ENCODE assay signal across 12 cellular contexts in the genomic region with DNA sequence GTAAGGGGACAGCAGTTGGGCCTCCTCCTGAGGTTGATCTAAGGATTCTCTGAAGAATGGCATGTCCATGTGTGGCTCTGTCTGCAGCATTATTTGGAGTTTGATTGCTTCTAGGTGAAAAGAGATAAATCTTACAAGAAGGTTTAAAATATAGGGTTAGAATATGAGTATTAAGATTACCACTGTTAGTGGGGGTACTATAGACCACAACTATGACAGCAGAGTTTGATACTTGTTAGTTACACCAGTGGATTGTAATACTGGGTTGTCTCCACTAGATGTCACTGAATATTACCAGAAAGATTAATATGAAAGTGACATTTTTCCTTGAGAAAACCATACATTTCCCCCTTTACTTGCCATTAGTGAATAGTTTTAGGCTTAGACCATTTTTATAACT. TPM values are rescaled to one million over a fixed set of nuclear protein-coding genes. Genes with fewer than 3 reads are reported as not detected.
DNase-seq lines count a peak whose midpoint lies in the region; ATAC-seq and TF ChIP-seq lines count a peak whose summit lies in the region.
"Had no signal": no experiment of that assay in that cellular context is flagged by ENCODE, and none has a peak within 500 bp of the region (broad histone marks: within the 10 kb centered on the region; RNA-seq: fewer than 3 reads in every experiment).

No MANE protein-coding gene starts in this region.

- ATAC-seq in HG02610 (IDR thresholded peaks at IDR 0.05; ENCODE audit: unreplicated experiment) (no peak), GM21619 (IDR thresholded peaks at IDR 0.05; ENCODE audit: unreplicated experiment) (no peak)

- POLR2A ChIA-PET in MCF 10A (lab: Yijun Ruan, JAX), result no interaction called here

- intact Hi-C loops in MCF 10A (cut with micrococcal nuclease), result no loop called here
- intact Hi-C loops in breast epithelium (cut with DNase I; ENCODE audit: low total_unique reads), result loop anchor here (2.0 kb wide), 1 partner anchor 46 kb away; no protein-coding TSS in a partner anchor

- H3K4me3 Mint-ChIP-seq in MCF 10A (ENCODE audit: unreplicated experiment), result no peak overlapping the region
- H3K4me3 Mint-ChIP-seq: immature natural killer cell had no signal

- H3K9me3 Mint-ChIP-seq in MCF 10A (ENCODE audit: unreplicated experiment), result peaks cover 17% of the 10 kb centered on the region

- no peak for TF ChIP-seq POLR2A in breast epithelium (IDR thresholded peaks at IDR 0.05)

- no peak overlapping the region for H4K91ac ChIP-seq in mesenchymal stem cell (ENCODE audit: low read length)

- H3K9me3 ChIP-seq in breast epithelium (peaks cover 20 to 26% of the 10 kb centered on the region in 2 donors), mesenchymal stem cell (ENCODE audit: control insufficient read depth, low read length) (peaks cover 35% of the 10 kb centered on the region)

- H2AK5ac ChIP-seq in mesenchymal stem cell (ENCODE audit: low read length, severe bottlenecking), result no peak overlapping the region

- no peak overlapping the region for H3K9ac ChIP-seq in mesenchymal stem cell (ENCODE audit: low read length)

- no peak overlapping the region for H2BK15ac ChIP-seq in mesenchymal stem cell (ENCODE audit: low read depth, poor library complexity, severe bottlenecking)

- no peak overlapping the region for H4K8ac ChIP-seq in mesenchymal stem cell (ENCODE audit: low read length)

- CTCF ChIA-PET in MCF 10A (lab: Yijun Ruan, JAX), result no interaction called here

- no peak overlapping the region for H3K23ac ChIP-seq in mesenchymal stem cell (ENCODE audit: low read length in 2 of 2)

- no peak overlapping the region for H2AFZ ChIP-seq in mesenchymal stem cell (ENCODE audit: low read depth, low read length)

- H3K79me1 ChIP-seq in mesenchymal stem cell (replicated peaks; ENCODE audit: low read length, poor library complexity, severe bottlenecking), result no peaks in the 10 kb centered on the region

- H3K4me1 Mint-ChIP-seq in MCF 10A (ENCODE audit: insufficient read depth, unreplicated experiment), result peaks cover 3% of the 10 kb centered on the region
- H3K4me1 Mint-ChIP-seq: immature natural killer cell had no signal

- H3K27me3 Mint-ChIP-seq in MCF 10A (ENCODE audit: insufficient read depth, unreplicated experiment), result peaks cover 44% of the 10 kb centered on the region

- no peak overlapping the region for H2BK5ac ChIP-seq in mesenchymal stem cell (ENCODE audit: low read depth, low read length, poor library complexity, severe bottlenecking)

- no peak overlapping the region for H3K18ac ChIP-seq in mesenchymal stem cell (ENCODE audit: low read depth in 1 of 2, low read length in 2 of 2)

- H3K27ac ChIP-seq in breast epithelium (no peak overlapping the region), mesenchymal stem cell (ENCODE audit: low read length, poor library complexity, severe bottlenecking) (no peak overlapping the region)

- no peak overlapping the region for H3K4ac ChIP-seq in mesenchymal stem cell (ENCODE audit: low read depth in 1 of 2, low read length in 2 of 2)

- no peak overlapping the region for H3K14ac ChIP-seq in mesenchymal stem cell (ENCODE audit: low read length in 2 of 2)

- H3K36me3 ChIP-seq in breast epithelium, result no peaks in the 10 kb centered on the region
- no peaks in the 10 kb centered on the region for H3K36me3 ChIP-seq in mesenchymal stem cell (ENCODE audit: control insufficient read depth in 1 of 2, insufficient read depth in 2 of 2, low read depth in 1 of 2, low read length in 2 of 2)

- H3K4me3 ChIP-seq in breast epithelium, result no peak overlapping the region
- no peak overlapping the region for H3K4me3 ChIP-seq in fibroblast of mammary gland (ENCODE audit: control insufficient read depth, low read depth, low read length)
- H3K4me3 ChIP-seq in mesenchymal stem cell (ENCODE audit: insufficient read depth in 1 of 2, low read depth in 1 of 2, low read length in 2 of 2), result no peak overlapping the region

- H3K27ac Mint-ChIP-seq in MCF 10A (ENCODE audit: low read depth, unreplicated experiment), result no peak overlapping the region
- H3K27ac Mint-ChIP-seq: immature natural killer cell had no signal

- H2BK12ac ChIP-seq in mesenchymal stem cell (ENCODE audit: low read length in 2 of 2), result no peak overlapping the region

- no peaks in the 10 kb centered on the region for H3K4me1 ChIP-seq in breast epithelium
- no peaks in the 10 kb centered on the region for H3K4me1 ChIP-seq in mesenchymal stem cell (ENCODE audit: control insufficient read depth, insufficient read depth, low read depth, low read length)

- DNase-seq in MCF 10A (ENCODE audit: unreplicated experiment) (peak; percentile 14), breast epithelium (ENCODE audit: low spot score in 2 of 2) (no peak), NCI-H1694 treated with DMSO at 0.1 percent for 48 hours (lab: John Stamatoyannopoulos, UW) (peak; percentile 21), fibroblast of mammary gland (ENCODE audit: low read depth) (peak; percentile 25), mesenchymal stem cell (no peak), NCI-H774 (lab: John Stamatoyannopoulos, UW) (no peak)
- DNase-seq: activated T-cell treated with anti-CD3 and anti-CD28 coated beads, Interleukin-2, amount 50 U/mL, for 1 hour; immature natural killer cell; NCI-H1092 treated with DMSO at 0.1 percent for 48 hours had no signal

- BruUV-seq in MCF 10A (replicated peaks; lab: Mats Ljungman, UMichigan), result no TSS peak

- H3K4me2 ChIP-seq in mesenchymal stem cell (ENCODE audit: low read length, poor library complexity, severe bottlenecking), result no peak overlapping the region

- peaks cover 0 to 18% of the 10 kb centered on the region in 2 donors for H3K27me3 ChIP-seq in breast epithelium
- peaks cover 0 to 39% of the 10 kb centered on the region in 2 experiments for H3K27me3 ChIP-seq in mesenchymal stem cell (ENCODE audit: control insufficient read depth in 1 of 2, insufficient read depth in 1 of 2, low read length in 2 of 2)

- TF ChIP-seq CTCF in MCF 10A (IDR thresholded peaks at IDR 0.05; ENCODE audit: unreplicated experiment) (peak; percentile 35), breast epithelium (IDR thresholded peaks at IDR 0.05) (no peak), fibroblast of mammary gland (conservative IDR thresholded peaks at IDR 0.05; ENCODE audit: control insufficient read depth, insufficient read depth, low read depth, low read length) (peak; percentile 43)

- no peaks in the 10 kb centered on the region for H3K36me3 Mint-ChIP-seq in MCF 10A (ENCODE audit: insufficient read depth, unreplicated experiment)

- no peak overlapping the region for H2BK120ac ChIP-seq in mesenchymal stem cell (ENCODE audit: low read depth, low read length)

RNA-seq across cellular contexts. Expression of gene ZNF280B, which starts 47.9 kb away (rescaled TPM):
- not detected in 2 replicates for total RNA-seq in MCF 10A (2022)
- total RNA-seq in breast epithelium, result under 1 TPM; 0.33 to 0.64 (median 0.44) TPM
- polyA plus RNA-seq in mesenchymal stem cell (2013, experiment 1 of 2), result 2.0 TPM
- polyA plus RNA-seq in mesenchymal stem cell (2013, experiment 2 of 2), result 2.1 TPM

RNA-seq across cellular contexts. Expression of gene ZNF280A, which starts 59.4 kb away (rescaled TPM):
- total RNA-seq in MCF 10A (2022) (not detected in 2 replicates), breast epithelium (not detected)
- polyA plus RNA-seq in mesenchymal stem cell (2013, experiment 1 of 2), result not detected
- polyA plus RNA-seq in mesenchymal stem cell (2013, experiment 2 of 2), result not detected
- total RNA-seq: renal cortical epithelial cell had no signal
- polyA plus RNA-seq: immature natural killer cell had no signal

Comparison
In these comparisons a context has a peak if more than half of its experiments do, and no peak if none do; other contexts are left out.
1. DNase-seq: peak in MCF 10A (single experiment), NCI-H1694 treated with DMSO at 0.1 percent for 48 hours (single experiment) and fibroblast of mammary gland (single experiment); none in breast epithelium (0 of 2), mesenchymal stem cell (single experiment) and NCI-H774 (single experiment).
2. CTCF ChIP-seq: peak in MCF 10A (single experiment) and fibroblast of mammary gland (single experiment); none in breast epithelium (0 of 3).